ENCODE assay signal across 14 cellular contexts in the genomic region with DNA sequence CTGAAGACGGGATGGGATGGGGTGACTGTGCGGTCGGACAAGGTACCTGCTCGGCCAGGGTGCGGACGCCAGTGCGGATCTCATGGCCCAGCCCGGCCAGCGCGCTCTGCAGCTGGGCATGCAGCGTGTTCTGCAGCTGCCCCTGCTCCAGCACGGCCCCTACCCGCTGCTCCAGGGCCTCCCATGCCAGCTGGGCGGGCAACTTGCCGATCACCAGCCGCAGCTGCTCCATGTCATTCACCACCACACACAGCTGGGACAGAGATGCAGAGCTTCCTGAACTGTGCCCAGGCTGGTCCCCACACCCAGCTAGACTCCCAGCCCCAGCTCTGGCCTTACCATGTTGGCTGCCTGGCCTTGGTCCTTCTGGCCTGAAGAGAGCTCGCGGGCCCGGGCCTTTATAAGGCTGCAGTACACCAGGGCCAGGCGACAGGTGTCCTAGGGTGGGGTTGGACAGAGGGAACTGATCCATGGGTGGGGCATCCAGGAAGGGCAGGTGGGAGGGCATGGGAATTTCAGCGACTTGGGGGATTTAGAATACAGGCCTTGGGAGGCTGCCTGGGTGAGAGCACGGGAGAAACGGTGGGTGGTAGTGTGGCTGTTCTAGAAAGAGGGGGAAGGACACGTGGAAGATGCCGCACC. TPM values are rescaled to one million over a fixed set of nuclear protein-coding genes. Genes with fewer than 3 reads are reported as not detected.
A peak's percentile ranks its signal among the peaks of the same experiment; 100 is the strongest.
DNase-seq lines count a peak whose midpoint lies in the region; ATAC-seq and TF ChIP-seq lines count a peak whose summit lies in the region.
"Had no signal": no experiment of that assay in that cellular context is flagged by ENCODE, and none has a peak within 500 bp of the region (broad histone marks: within the 10 kb centered on the region; RNA-seq: fewer than 3 reads in every experiment).

No MANE protein-coding gene starts in this region.

- no peaks in the 10 kb centered on the region for H3K9me3 Mint-ChIP-seq in activated naive CD8-positive, alpha-beta T cell (ENCODE audit: low read depth)
- H3K9me3 Mint-ChIP-seq in activated naive CD8-positive, alpha-beta T cell treated with anti-CD3 and anti-CD28 coated beads, Interleukin-2, amount 50 U/mL, for 24 hours: no peaks in the 10 kb centered on the region
- no peaks in the 10 kb centered on the region for H3K9me3 Mint-ChIP-seq in activated CD8-positive, alpha-beta T cell treated with anti-CD3 and anti-CD28 coated beads for 36 hours
- H3K9me3 Mint-ChIP-seq in immature natural killer cell: no peaks in the 10 kb centered on the region

- no peaks in the 10 kb centered on the region for H3K79me2 ChIP-seq in MM.1S (ENCODE audit: low read length)

- CTCF ChIA-PET in activated CD8-positive, alpha-beta T cell treated with anti-CD3 and anti-CD28 coated beads for 36 hours (lab: Charles Lee): interaction anchor here (1.2 to 13.1 kb wide), 5 partner anchors 12 to 202 kb away, joined by 3 to 105 read pairs (median 9); partner anchors contain the start of genes SMIM5, UNC13D and WBP2

- POLR2A ChIA-PET in activated CD8-positive, alpha-beta T cell treated with anti-CD3 and anti-CD28 coated beads for 36 hours (lab: Charles Lee): interaction anchor here (1.3 to 2.7 kb wide), 5 partner anchors 9 to 56 kb away, joined by 4 to 7 read pairs (median 5); partner anchors contain the start of gene UNC13D

- TF ChIP-seq CTCF in activated CD8-positive, alpha-beta T cell treated with anti-CD3 and anti-CD28 coated beads for 36 hours (IDR thresholded peaks at IDR 0.05): no peak
- TF ChIP-seq CTCF in upper lobe of right lung (IDR thresholded peaks at IDR 0.05) (no peak), MM.1S (IDR thresholded peaks at IDR 0.05; ENCODE audit: low read length) (no peak)

- H3K27me3 ChIP-seq in upper lobe of right lung: no peaks in the 10 kb centered on the region
- H3K27me3 ChIP-seq in MM.1S (replicated peaks; ENCODE audit: insufficient read depth, low read length): no peaks in the 10 kb centered on the region
- H3K27me3 ChIP-seq: tibial artery had no signal

- ATAC-seq in activated naive CD8-positive, alpha-beta T cell treated with anti-CD3 and anti-CD28 coated beads, Interleukin-2, amount 50 U/mL, for 24 hours: no peak
- ATAC-seq in activated CD8-positive, alpha-beta T cell treated with anti-CD3 and anti-CD28 coated beads for 36 hours: no peak
- ATAC-seq in upper lobe of right lung: no peak
- ATAC-seq: Panc1 had no signal

- no peaks in the 10 kb centered on the region for H3K9me3 ChIP-seq in upper lobe of right lung
- no peaks in the 10 kb centered on the region for H3K9me3 ChIP-seq in MM.1S (replicated peaks; ENCODE audit: insufficient read depth, low read length)
- H3K9me3 ChIP-seq: tibial artery had no signal

- peaks cover 39% of the 10 kb centered on the region for H3K4me1 Mint-ChIP-seq in activated naive CD8-positive, alpha-beta T cell (ENCODE audit: low read depth)
- peaks cover 33% of the 10 kb centered on the region for H3K4me1 Mint-ChIP-seq in activated naive CD8-positive, alpha-beta T cell treated with anti-CD3 and anti-CD28 coated beads, Interleukin-2, amount 50 U/mL, for 24 hours
- H3K4me1 Mint-ChIP-seq in activated CD8-positive, alpha-beta T cell treated with anti-CD3 and anti-CD28 coated beads for 36 hours (ENCODE audit: low read depth): peaks cover 33% of the 10 kb centered on the region
- peaks cover 32 to 37% of the 10 kb centered on the region in 2 donors for H3K4me1 Mint-ChIP-seq in immature natural killer cell

- peak overlapping the region; percentile 27 for H3K4me3 Mint-ChIP-seq in activated naive CD8-positive, alpha-beta T cell
- no peak overlapping the region for H3K4me3 Mint-ChIP-seq in activated naive CD8-positive, alpha-beta T cell treated with anti-CD3 and anti-CD28 coated beads, Interleukin-2, amount 50 U/mL, for 24 hours
- H3K4me3 Mint-ChIP-seq in activated CD8-positive, alpha-beta T cell treated with anti-CD3 and anti-CD28 coated beads for 36 hours: no peak overlapping the region
- H3K4me3 Mint-ChIP-seq in immature natural killer cell: peak overlapping the region in 1 of 5 donors; percentile 50

- H3K9ac ChIP-seq in MM.1S (ENCODE audit: low read length): no peak overlapping the region

- no peaks in the 10 kb centered on the region for H4K20me1 ChIP-seq in MM.1S (ENCODE audit: insufficient read depth, low read length)

- H2AFZ ChIP-seq in MM.1S (ENCODE audit: low read length): no peak overlapping the region

- H3K4me1 ChIP-seq in upper lobe of right lung (no peaks in the 10 kb centered on the region), MM.1S (ENCODE audit: low read length) (no peaks in the 10 kb centered on the region)

- H3K36me3 ChIP-seq in upper lobe of right lung: peaks cover 47% of the 10 kb centered on the region
- no peaks in the 10 kb centered on the region for H3K36me3 ChIP-seq in MM.1S (replicated peaks; ENCODE audit: insufficient read depth, low read length)

- H3K27ac ChIP-seq in upper lobe of right lung: no peak overlapping the region
- no peak overlapping the region for H3K27ac ChIP-seq in MM.1S (ENCODE audit: low read length)
- H3K27ac ChIP-seq: tibial artery had no signal

- H3K27ac Mint-ChIP-seq in activated naive CD8-positive, alpha-beta T cell: peak overlapping the region; percentile 79
- H3K27ac Mint-ChIP-seq in activated naive CD8-positive, alpha-beta T cell treated with anti-CD3 and anti-CD28 coated beads, Interleukin-2, amount 50 U/mL, for 24 hours: no peak overlapping the region
- H3K27ac Mint-ChIP-seq in activated CD8-positive, alpha-beta T cell treated with anti-CD3 and anti-CD28 coated beads for 36 hours: peak overlapping the region; percentile 97
- peak overlapping the region; percentile 93 to 99 (median 98) for H3K27ac Mint-ChIP-seq in immature natural killer cell

- intact Hi-C loops in activated CD8-positive, alpha-beta T cell treated with anti-CD3 and anti-CD28 coated beads for 36 hours (cut with micrococcal nuclease): no loop called here
- intact Hi-C loops in upper lobe of right lung (cut with DNase I): no loop called here

- no peak for DNase-seq in activated naive CD8-positive, alpha-beta T cell treated with anti-CD3 and anti-CD28 coated beads, Interleukin-2, amount 50 U/mL, for 24 hours
- DNase-seq in activated CD8-positive, alpha-beta T cell treated with anti-CD3 and anti-CD28 coated beads for 36 hours: no peak
- DNase-seq in immature natural killer cell: no peak
- DNase-seq in upper lobe of right lung: peak; percentile 35
- no peak for DNase-seq in MM.1S
- no peak for DNase-seq in NOMO-1 treated with dmso at 0.1 percent for 144 hours (lab: John Stamatoyannopoulos, UW; ENCODE audit: unreplicated experiment)
- no peak for DNase-seq in NCI-H2196 treated with DMSO at 0.1 percent for 48 hours (lab: John Stamatoyannopoulos, UW; ENCODE audit: unreplicated experiment)
- DNase-seq: activated T-cell treated with anti-CD3 and anti-CD28 coated beads, Interleukin-2, amount 50 U/mL, for 48 hours; NCI-H2029 treated with DMSO at 0.1 percent for 48 hours; NCI-H526 treated with DMSO at 0.1 percent for 48 hours; stimulated activated CD4-positive, alpha-beta T cell treated with anti-CD3 and anti-CD28 coated beads, Interleukin-1b, Interleukin-23, amount 100 ng/mL, for 48 hours; tibial artery had no signal

- H3K4me3 ChIP-seq in upper lobe of right lung: no peak overlapping the region
- no peak overlapping the region for H3K4me3 ChIP-seq in MM.1S (ENCODE audit: low read length)
- H3K4me3 ChIP-seq: tibial artery had no signal

- no peaks in the 10 kb centered on the region for H3K27me3 Mint-ChIP-seq in activated naive CD8-positive, alpha-beta T cell
- no peaks in the 10 kb centered on the region for H3K27me3 Mint-ChIP-seq in activated naive CD8-positive, alpha-beta T cell treated with anti-CD3 and anti-CD28 coated beads, Interleukin-2, amount 50 U/mL, for 24 hours
- H3K27me3 Mint-ChIP-seq in activated CD8-positive, alpha-beta T cell treated with anti-CD3 and anti-CD28 coated beads for 36 hours: no peaks in the 10 kb centered on the region
- peaks cover 3 to 14% (median 7%) of the 10 kb centered on the region in 3 donors for H3K27me3 Mint-ChIP-seq in immature natural killer cell (ENCODE audit: low read depth in 3 of 3)

- H3K9me2 ChIP-seq in MM.1S (replicated peaks; ENCODE audit: insufficient read depth, low read length): no peaks in the 10 kb centered on the region

- H3K4me2 ChIP-seq in MM.1S (ENCODE audit: low read depth, low read length): no peak overlapping the region

- no peaks in the 10 kb centered on the region for H3F3A ChIP-seq in MM.1S (ENCODE audit: insufficient read depth, low read length)

- no peaks in the 10 kb centered on the region for H3K36me3 Mint-ChIP-seq in activated naive CD8-positive, alpha-beta T cell
- H3K36me3 Mint-ChIP-seq in activated naive CD8-positive, alpha-beta T cell treated with anti-CD3 and anti-CD28 coated beads, Interleukin-2, amount 50 U/mL, for 24 hours (ENCODE audit: low read depth): peaks cover 31% of the 10 kb centered on the region
- peaks cover 46% of the 10 kb centered on the region for H3K36me3 Mint-ChIP-seq in activated CD8-positive, alpha-beta T cell treated with anti-CD3 and anti-CD28 coated beads for 36 hours (ENCODE audit: low read depth)
- H3K36me3 Mint-ChIP-seq in immature natural killer cell: peaks cover 0 to 13% (median 9%) of the 10 kb centered on the region in 3 donors

RNA-seq across cellular contexts. Expression of gene UNC13D, which starts 9.8 kb away (rescaled TPM):
- total RNA-seq in activated CD8-positive, alpha-beta T cell treated with anti-CD3 and anti-CD28 coated beads for 36 hours: 100 to 1,000 TPM; 136 to 144 TPM
- 100 to 1,000 TPM in 1 of 3 donors, 10 to 100 TPM in 2; 53.1 to 124 (median 57.5) TPM for polyA plus RNA-seq in immature natural killer cell
- 145 TPM for total RNA-seq in upper lobe of right lung

RNA-seq across cellular contexts. Expression of gene WBP2, which starts 20.7 kb away (rescaled TPM):
- total RNA-seq in activated CD8-positive, alpha-beta T cell treated with anti-CD3 and anti-CD28 coated beads for 36 hours: 10 to 100 TPM; 54.4 to 58.5 TPM
- 10 to 100 TPM; 51.2 to 85.8 (median 69.1) TPM for polyA plus RNA-seq in immature natural killer cell
- 156 TPM for total RNA-seq in upper lobe of right lung

RNA-seq across cellular contexts. Expression of gene TRIM47, which starts 44.0 kb away (rescaled TPM):
- 10 to 100 TPM; 16.6 to 16.8 TPM for total RNA-seq in activated CD8-positive, alpha-beta T cell treated with anti-CD3 and anti-CD28 coated beads for 36 hours
- polyA plus RNA-seq in immature natural killer cell: 1 to 10 TPM; 3.2 to 4.0 (median 3.9) TPM
- total RNA-seq in upper lobe of right lung: 31.0 TPM

RNA-seq across cellular contexts. Expression of gene UNK, which starts 49.8 kb away (rescaled TPM):
- 10 to 100 TPM; 26.4 to 26.6 TPM for total RNA-seq in activated CD8-positive, alpha-beta T cell treated with anti-CD3 and anti-CD28 coated beads for 36 hours
- 10 to 100 TPM; 26.0 to 48.4 (median 34.4) TPM for polyA plus RNA-seq in immature natural killer cell
- total RNA-seq in upper lobe of right lung: 27.1 TPM
